In genomic region chr18:48854780-48855179, GRCh38 we compare ENCODE assay signal across 22 cellular contexts.
A peak's percentile ranks its signal among the peaks of the same experiment; 100 is the strongest.
DNase-seq lines count a peak whose midpoint lies in the region; ATAC-seq and TF ChIP-seq lines count a peak whose summit lies in the region.
"Had no signal": no experiment of that assay in that cellular context is flagged by ENCODE, and none has a peak within 500 bp of the region (broad histone marks: within the 10 kb centered on the region; RNA-seq: fewer than 3 reads in every experiment).

No MANE protein-coding gene starts in this region.

- H3K4me3 Mint-ChIP-seq in CD8-positive, alpha-beta T cell, result no peak overlapping the region
- no peak overlapping the region for H3K4me3 Mint-ChIP-seq in effector memory CD8-positive, alpha-beta T cell
- H3K4me3 Mint-ChIP-seq: IgD-negative memory B cell had no signal

- H3K79me2 ChIP-seq in osteoblast (ENCODE audit: insufficient read depth, low read length), result no peaks in the 10 kb centered on the region

- 84 to 92% (median 90%) methylated on average over 11 of the region's 11 CpGs for WGBS in ovary, 3 donors

- intact Hi-C loops in CD8-positive, alpha-beta T cell (cut with DNase I, micrococcal nuclease), result loop anchor here in 1 of 2 experiments (5.0 kb wide), 1 partner anchor 43 kb away; no protein-coding TSS in a partner anchor
- intact Hi-C loops in ovary (cut with DNase I), result no loop called here

- TF ChIP-seq POLR2A in ovary (IDR thresholded peaks at IDR 0.05), result no peak

- no peaks in the 10 kb centered on the region for H3K36me3 ChIP-seq in CD8-positive, alpha-beta T cell (ENCODE audit: insufficient read depth, low read length)
- H3K36me3 ChIP-seq in osteoblast (ENCODE audit: insufficient read depth, low read length) (peaks cover 5% of the 10 kb centered on the region), ovary (no peaks in the 10 kb centered on the region)
- H3K36me3 ChIP-seq: Peyer's patch had no signal

- H3K4me1 Mint-ChIP-seq in CD8-positive, alpha-beta T cell (ENCODE audit: low read depth), result peaks cover 34% of the 10 kb centered on the region
- peaks cover 25 to 53% of the 10 kb centered on the region in 2 donors for H3K4me1 Mint-ChIP-seq in effector memory CD8-positive, alpha-beta T cell (ENCODE audit: low read depth in 2 of 2)

- no peak overlapping the region for H2AFZ ChIP-seq in osteoblast (ENCODE audit: low read length)

- H3K4me2 ChIP-seq in osteoblast (ENCODE audit: insufficient read depth, low read length), result no peak overlapping the region
- H3K4me2 ChIP-seq: BLaER1 had no signal

- no peaks in the 10 kb centered on the region for H3K9me3 Mint-ChIP-seq in CD8-positive, alpha-beta T cell
- H3K9me3 Mint-ChIP-seq in effector memory CD8-positive, alpha-beta T cell, result no peaks in the 10 kb centered on the region
- H3K9me3 Mint-ChIP-seq: IgD-negative memory B cell had no signal

- H3K4me1 ChIP-seq in CD8-positive, alpha-beta T cell (ENCODE audit: insufficient read depth, low read length), result peaks cover 12% of the 10 kb centered on the region
- H3K4me1 ChIP-seq in osteoblast (ENCODE audit: insufficient read depth, low read length), result peaks cover 41% of the 10 kb centered on the region
- H3K4me1 ChIP-seq in ovary (ENCODE audit: insufficient read depth), result peaks cover 16% of the 10 kb centered on the region

- H3K4me3 ChIP-seq in CD8-positive, alpha-beta T cell (ENCODE audit: low read depth, low read length), result no peak overlapping the region
- H3K4me3 ChIP-seq in osteoblast (ENCODE audit: insufficient read depth, low read length) (no peak overlapping the region), ovary (no peak overlapping the region)
- H3K4me3 ChIP-seq: BLaER1, GM12878, Peyer's patch had no signal

- DNase-seq in CD8-positive, alpha-beta T cell, result no peak
- peak; percentile 46 to 52 for DNase-seq in NCI-H526 (lab: John Stamatoyannopoulos, UW)
- DNase-seq in effector memory CD8-positive, alpha-beta T cell, result no peak
- peak; percentile 35 for DNase-seq in osteoblast (ENCODE audit: insufficient read length, low spot score, missing footprints)
- DNase-seq in NCI-H2171 treated with DMSO at 0.1 percent for 48 hours (lab: John Stamatoyannopoulos, UW), result no peak
- DNase-seq in ovary, result no peak
- DNase-seq in activated gamma-delta T cell (lab: John Stamatoyannopoulos, UW), result no peak
- DNase-seq: DMS79 treated with DMSO at 0.1 percent for 48 hours; GF-D8; Karpas-422; NCI-H1417 treated with DMSO at 0.1 percent for 48 hours; NCI-H2029; NCI-H2171; NCI-H446 treated with DMSO at 0.1 percent for 48 hours; NCI-H748 treated with DMSO at 0.1 percent for 48 hours; NK-92 treated with Interleukin-12 subunit alpha and Interleukin-12 subunit beta, amount 100 ng/mL, for 24 hours; Peyer's patch had no signal

- peak overlapping the region; percentile 19 for H3K27ac Mint-ChIP-seq in CD8-positive, alpha-beta T cell
- peak overlapping the region; percentile 0 to 47 for H3K27ac Mint-ChIP-seq in effector memory CD8-positive, alpha-beta T cell

- POLR2A ChIA-PET in CD8-positive, alpha-beta T cell (lab: Charles Lee), result interaction anchor here (1.1 kb wide), 1 partner anchor 69 kb away, joined by 3 read pairs; no protein-coding TSS in a partner anchor

- no peaks in the 10 kb centered on the region for H4K20me1 ChIP-seq in osteoblast (ENCODE audit: insufficient read depth, low read length)
- H4K20me1 ChIP-seq: BLaER1 had no signal

- H3K36me3 Mint-ChIP-seq in CD8-positive, alpha-beta T cell, result no peaks in the 10 kb centered on the region
- no peaks in the 10 kb centered on the region for H3K36me3 Mint-ChIP-seq in effector memory CD8-positive, alpha-beta T cell (ENCODE audit: insufficient read depth)

- no peaks in the 10 kb centered on the region for H3K27me3 ChIP-seq in CD8-positive, alpha-beta T cell (ENCODE audit: insufficient read depth, low read length)
- H3K27me3 ChIP-seq in osteoblast (ENCODE audit: insufficient read depth, low read length) (no peaks in the 10 kb centered on the region), ovary (no peaks in the 10 kb centered on the region)
- H3K27me3 ChIP-seq: BLaER1, Peyer's patch had no signal

- no peak for TF ChIP-seq CTCF in CD8-positive, alpha-beta T cell (IDR thresholded peaks at IDR 0.05)
- TF ChIP-seq CTCF in osteoblast (IDR thresholded peaks at IDR 0.05; ENCODE audit: extremely low read depth, low read depth, low read length), result no peak
- no peak for TF ChIP-seq CTCF in ovary (IDR thresholded peaks at IDR 0.05)

- CTCF ChIA-PET in CD8-positive, alpha-beta T cell (lab: Charles Lee), result interaction anchor here (1.0 kb wide), 1 partner anchor 24 kb away, joined by 3 read pairs; no protein-coding TSS in a partner anchor

- no peak overlapping the region for H3K27ac ChIP-seq in CD8-positive, alpha-beta T cell (ENCODE audit: low read depth, low read length)
- H3K27ac ChIP-seq in osteoblast (ENCODE audit: low read depth, low read length), result no peak overlapping the region
- H3K27ac ChIP-seq in ovary, result no peak overlapping the region
- H3K27ac ChIP-seq: BLaER1, Peyer's patch had no signal

- ATAC-seq in CD8-positive, alpha-beta T cell, result no peak
- ATAC-seq in effector memory CD8-positive, alpha-beta T cell (replicated peaks), result no peak
- no peak for ATAC-seq in GM19395 (IDR thresholded peaks at IDR 0.05; ENCODE audit: unreplicated experiment)
- ATAC-seq: GM12878, Right ventricle myocardium inferior had no signal

- no peak for TF ChIP-seq EP300 in ovary (IDR thresholded peaks at IDR 0.05)

- H3K27me3 Mint-ChIP-seq in CD8-positive, alpha-beta T cell (ENCODE audit: low read depth), result no peaks in the 10 kb centered on the region
- H3K27me3 Mint-ChIP-seq in effector memory CD8-positive, alpha-beta T cell, result no peaks in the 10 kb centered on the region
- H3K27me3 Mint-ChIP-seq: IgD-negative memory B cell had no signal

- H3K9me3 ChIP-seq in CD8-positive, alpha-beta T cell (ENCODE audit: low read length), result no peaks in the 10 kb centered on the region
- H3K9me3 ChIP-seq in osteoblast (ENCODE audit: low read depth, low read length) (no peaks in the 10 kb centered on the region), ovary (no peaks in the 10 kb centered on the region)
- H3K9me3 ChIP-seq: BLaER1, Peyer's patch had no signal

Comparison
In these comparisons a context has a peak if more than half of its experiments do, and no peak if none do; other contexts are left out.
1. DNase-seq: peak in NCI-H526 (2 of 2) and osteoblast (single experiment); none in CD8-positive, alpha-beta T cell (0 of 7), effector memory CD8-positive, alpha-beta T cell (0 of 3), NCI-H2171 treated with DMSO at 0.1 percent for 48 hours (single experiment), ovary (0 of 5) and activated gamma-delta T cell (single experiment).